Comparison of ENCODE assay signal across 3 cellular contexts in the genomic region with DNA sequence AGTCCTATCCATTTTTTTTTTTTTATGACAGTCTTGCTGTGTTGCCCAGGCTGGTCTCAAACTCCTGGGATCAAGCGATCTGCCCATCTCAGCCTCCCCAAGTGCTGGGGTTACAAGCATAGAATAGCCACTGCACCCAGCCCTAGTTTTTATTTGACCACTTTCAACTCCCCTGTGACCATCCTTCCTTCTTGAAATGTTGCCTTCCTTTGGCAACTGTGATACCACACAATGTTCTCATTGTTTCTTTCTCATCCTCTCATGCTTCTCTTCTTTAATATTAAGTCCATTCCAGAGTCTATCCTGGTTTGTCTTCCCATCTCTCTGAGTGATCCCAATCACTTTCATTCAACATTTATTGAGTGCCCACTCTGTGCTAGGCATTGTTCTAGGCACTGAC.
"Had no signal": no experiment of that assay in that cellular context is flagged by ENCODE, and none has a peak within 500 bp of the region (broad histone marks: within the 10 kb centered on the region; RNA-seq: fewer than 3 reads in every experiment).

No MANE protein-coding gene starts in this region.

- DNase-seq: GDM1, GF-D8 had no signal

- H3K4me3 ChIP-seq: GM12878 had no signal
